Comparison of ENCODE assay signal across 12 cellular contexts in the genomic region with DNA sequence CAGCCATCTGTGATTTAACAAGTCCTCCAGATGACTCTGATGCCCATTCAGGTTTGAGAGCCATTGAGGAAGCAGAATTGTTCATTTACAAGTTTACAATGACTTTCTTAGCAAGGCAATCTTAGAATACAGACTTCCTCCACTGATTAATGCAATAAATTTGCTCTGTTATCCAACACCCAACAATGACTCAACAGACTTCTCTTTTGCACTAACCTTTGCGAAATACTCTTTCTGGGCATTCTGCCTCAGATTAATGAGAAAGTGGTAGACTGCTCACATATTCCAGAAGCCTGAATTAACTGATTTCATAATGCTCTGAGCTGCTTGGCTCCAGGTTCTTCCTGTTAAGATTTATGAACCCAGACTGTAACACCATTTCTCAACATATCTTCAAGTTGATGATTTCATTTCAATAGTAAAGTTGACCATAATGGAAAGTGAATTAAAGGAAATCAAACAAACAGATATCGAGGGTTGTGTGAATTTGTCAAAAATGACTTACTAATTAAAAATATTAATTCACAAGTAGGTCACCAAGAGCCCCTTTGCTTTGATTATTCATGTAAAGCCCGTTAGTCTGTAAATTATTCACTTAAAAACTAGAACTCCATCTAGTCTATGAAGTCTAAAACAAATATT.
DNase-seq lines count a peak whose midpoint lies in the region; TF ChIP-seq lines count a peak whose summit lies in the region.
"Had no signal": no experiment of that assay in that cellular context is flagged by ENCODE, and none has a peak within 500 bp of the region (broad histone marks: within the 10 kb centered on the region; RNA-seq: fewer than 3 reads in every experiment).

No MANE protein-coding gene starts in this region.

- no peaks in the 10 kb centered on the region for H3K36me3 ChIP-seq in HEK293 (ENCODE audit: control insufficient read depth in 2 of 2, insufficient read depth in 1 of 2, low read length in 2 of 2)
- peaks cover 0 to 22% of the 10 kb centered on the region in 2 experiments for H3K36me3 ChIP-seq in SK-N-SH (replicated peaks in 1 of 2; ENCODE audit: control insufficient read depth in 1 of 2, insufficient read depth in 2 of 2, low read length in 1 of 2)
- H3K36me3 ChIP-seq: transverse colon had no signal

- H3K9me3 ChIP-seq in HEK293 (ENCODE audit: control insufficient read depth, insufficient read depth, low read depth, low read length): no peaks in the 10 kb centered on the region
- no peaks in the 10 kb centered on the region; the same call in 1 of the 2 replicates for H3K9me3 ChIP-seq in SK-N-SH
- H3K9me3 ChIP-seq: transverse colon had no signal

- H3K9me2 ChIP-seq in SK-N-SH: no peaks in the 10 kb centered on the region

- no peaks in the 10 kb centered on the region for H4K20me1 ChIP-seq in SK-N-SH (ENCODE audit: insufficient read depth)

- WGBS in SK-N-SH (ENCODE audit: low lambda C conversion rate): 74% methylated on average over 3 of the region's 3 CpGs

- no peak overlapping the region for H3K9ac ChIP-seq in SK-N-SH

- no peaks in the 10 kb centered on the region for H3K27me3 ChIP-seq in SK-N-SH (ENCODE audit: insufficient read depth)
- H3K27me3 ChIP-seq: transverse colon had no signal

- CTCF ChIA-PET in HEK293 (lab: Yijun Ruan, JAX): no interaction called here
- CTCF ChIA-PET in SK-N-SH (lab: Yijun Ruan, JAX): interaction anchor here (0.9 kb wide), 1 partner anchor 21 kb away, joined by 3 read pairs; no protein-coding TSS in a partner anchor

- TF ChIP-seq EP300 in SK-N-SH (IDR thresholded peaks at IDR 0.05; ENCODE audit: borderline replicate concordance in 1 of 2, low read depth in 1 of 2, low read length in 1 of 2): peak in 1 of 2 experiments; percentile 54; a peak in 1 of 4 replicates

- H3F3A ChIP-seq in SK-N-SH (replicated peaks; ENCODE audit: insufficient read depth): peaks cover 77% of the 10 kb centered on the region

- H3K79me2 ChIP-seq in SK-N-SH (ENCODE audit: insufficient read depth): peaks cover 76% of the 10 kb centered on the region

- no peak for TF ChIP-seq RAD21 in SK-N-SH (IDR thresholded peaks at IDR 0.05; ENCODE audit: low read length)

- H3K4me3 ChIP-seq in HEK293 (ENCODE audit: low read depth, low read length): no peak overlapping the region
- no peak overlapping the region for H3K4me3 ChIP-seq in SK-N-SH (ENCODE audit: low read depth in 2 of 2, low read length in 1 of 2)
- no peak overlapping the region for H3K4me3 ChIP-seq in fibroblast of the aortic adventitia (ENCODE audit: low read depth, low read length)
- H3K4me3 ChIP-seq: transverse colon had no signal

- DNase-seq in SK-N-SH: no peak
- peak; percentile 100 for DNase-seq in fibroblast of the aortic adventitia (ENCODE audit: low read depth)
- DNase-seq in stromal cell of bone marrow (ENCODE audit: low read depth): peak; percentile 99
- DNase-seq in iPS-NIHi11 (ENCODE audit: low spot score): no peak
- no peak for DNase-seq in activated T-cell treated with anti-CD3 and anti-CD28 coated beads for 4 hours
- no peak for DNase-seq in cerebellum (ENCODE audit: low spot score)
- DNase-seq: activated CD8-positive, alpha-beta memory T cell treated with anti-CD3 and anti-CD28 coated beads for 24 hours; natural killer cell; NCI-H1417; stimulated activated CD4-positive, alpha-beta T cell treated with anti-CD3 and anti-CD28 coated beads, Interleukin-4, amount 100 ng/mL, for 1 hour; transverse colon had no signal

- TF ChIP-seq CTCF in HEK293 (tag by site-specific recombination; IDR thresholded peaks at IDR 0.05) (no peak), SK-N-SH (IDR thresholded peaks at IDR 0.05) (no peak), fibroblast of the aortic adventitia (IDR thresholded peaks at IDR 0.05; ENCODE audit: insufficient read depth, low read length) (no peak)

- no peak overlapping the region for H2AFZ ChIP-seq in SK-N-SH (ENCODE audit: low read depth)

- POLR2A ChIA-PET in HEK293 (lab: Yijun Ruan, JAX) (no interaction called here), SK-N-SH (lab: Yijun Ruan, JAX) (no interaction called here)

- H3K4me1 ChIP-seq in HEK293 (ENCODE audit: control insufficient read depth, insufficient read depth, low read length) (no peaks in the 10 kb centered on the region), SK-N-SH (ENCODE audit: control insufficient read depth in 1 of 2, insufficient read depth in 2 of 2, low read depth in 1 of 2, low read length in 1 of 2) (peaks cover 0 to 32% of the 10 kb centered on the region in 2 experiments; a peak in 3 of 4 replicates)
- H3K4me1 ChIP-seq: transverse colon had no signal

- no peak overlapping the region for H3K4me2 ChIP-seq in SK-N-SH

- H3K27ac ChIP-seq in HEK293 (ENCODE audit: extremely low read depth, low read depth, low read length): no peak overlapping the region
- peak overlapping the region in 1 of 2 experiments; percentile 99; a peak in 2 of 4 replicates for H3K27ac ChIP-seq in SK-N-SH (ENCODE audit: low read depth in 2 of 2, low read length in 1 of 2)

TF ChIP-seq in HEK293, 187 proteins besides CTCF, POLR2A, EP300 and RAD21:
- TF ChIP-seq, protein P1, sequence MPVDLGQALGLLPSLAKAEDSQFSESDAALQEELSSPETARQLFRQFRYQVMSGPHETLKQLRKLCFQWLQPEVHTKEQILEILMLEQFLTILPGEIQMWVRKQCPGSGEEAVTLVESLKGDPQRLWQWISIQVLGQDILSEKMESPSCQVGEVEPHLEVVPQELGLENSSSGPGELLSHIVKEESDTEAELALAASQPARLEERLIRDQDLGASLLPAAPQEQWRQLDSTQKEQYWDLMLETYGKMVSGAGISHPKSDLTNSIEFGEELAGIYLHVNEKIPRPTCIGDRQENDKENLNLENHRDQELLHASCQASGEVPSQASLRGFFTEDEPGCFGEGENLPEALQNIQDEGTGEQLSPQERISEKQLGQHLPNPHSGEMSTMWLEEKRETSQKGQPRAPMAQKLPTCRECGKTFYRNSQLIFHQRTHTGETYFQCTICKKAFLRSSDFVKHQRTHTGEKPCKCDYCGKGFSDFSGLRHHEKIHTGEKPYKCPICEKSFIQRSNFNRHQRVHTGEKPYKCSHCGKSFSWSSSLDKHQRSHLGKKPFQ (tag by site-specific recombination; IDR thresholded peaks at IDR 0.05): no peak
- no peak for TF ChIP-seq GFI1B (tag by site-specific recombination; IDR thresholded peaks at IDR 0.05)
- TF ChIP-seq SETDB1 (IDR thresholded peaks at IDR 0.05; ENCODE audit: insufficient read length, low read length): peak; percentile 73

TF ChIP-seq in SK-N-SH, 30 proteins besides CTCF, POLR2A, EP300 and RAD21:
- peak; percentile 51; the same call in 1 of the 2 replicates for TF ChIP-seq NFIC (IDR thresholded peaks at IDR 0.05; ENCODE audit: borderline replicate concordance)
- TF ChIP-seq JUND (IDR thresholded peaks at IDR 0.05): 0 out of 2 replicates have a peak, but pooled peaks have one; percentile 11
- TF ChIP-seq GATA2 (CRISPR knock-in tag; IDR thresholded peaks at IDR 0.05): no peak
- peak; percentile 52 for TF ChIP-seq TCF12 (IDR thresholded peaks at IDR 0.05)

Comparison
In these comparisons a context has a peak if more than half of its experiments do, and no peak if none do; other contexts are left out.
1. DNase-seq: peak in fibroblast of the aortic adventitia (single experiment) and stromal cell of bone marrow (single experiment); none in SK-N-SH (single experiment), iPS-NIHi11 (single experiment), activated T-cell treated with anti-CD3 and anti-CD28 coated beads for 4 hours (single experiment) and cerebellum (single experiment).